ENCODE assay signal across 15 cellular contexts in genomic region chr5:122757268-122757667, GRCh38. TPM values are rescaled to one million over a fixed set of nuclear protein-coding genes. Genes with fewer than 3 reads are reported as not detected.
DNase-seq lines count a peak whose midpoint lies in the region; ATAC-seq, FAIRE-seq and TF ChIP-seq lines count a peak whose summit lies in the region.
"Had no signal": no experiment of that assay in that cellular context is flagged by ENCODE, and none has a peak within 500 bp of the region (broad histone marks: within the 10 kb centered on the region; RNA-seq: fewer than 3 reads in every experiment).

No MANE protein-coding gene starts in this region.

- peak; percentile 28 for FAIRE-seq in A549 (lab: Jason Lieb, UNC)
- FAIRE-seq in pancreas (lab: Jason Lieb, UNC), result no peak

- H3K27ac ChIP-seq in A549, result no peak overlapping the region
- no peak overlapping the region for H3K27ac ChIP-seq in pancreas

- no peak overlapping the region for H3K27ac Mint-ChIP-seq in activated naive CD8-positive, alpha-beta T cell treated with anti-CD3 and anti-CD28 coated beads, Interleukin-2, amount 50 U/mL, for 24 hours
- H3K27ac Mint-ChIP-seq: HFFc6 had no signal

- H3K9me3 Mint-ChIP-seq in activated naive CD8-positive, alpha-beta T cell treated with anti-CD3 and anti-CD28 coated beads, Interleukin-2, amount 50 U/mL, for 24 hours, result no peaks in the 10 kb centered on the region
- H3K9me3 Mint-ChIP-seq: HFFc6 had no signal

- H3K4me2 ChIP-seq in A549, result no peak overlapping the region

- H3K27me3 ChIP-seq in pancreas, result no peaks in the 10 kb centered on the region

- WGBS in A549 (ENCODE audit: missing lambda C conversion rate), result 79% methylated on average over 4 of the region's 4 CpGs
- 91 to 94% methylated on average over 4 of the region's 4 CpGs for WGBS in pancreas, 2 donors

- TF ChIP-seq RAD21 in A549 (conservative IDR thresholded peaks at IDR 0.05 in 1 of 2, IDR thresholded peaks at IDR 0.05 in 1 of 2), result no peak

- no peak overlapping the region for H3K4me3 Mint-ChIP-seq in activated naive CD8-positive, alpha-beta T cell treated with anti-CD3 and anti-CD28 coated beads, Interleukin-2, amount 50 U/mL, for 24 hours
- H3K4me3 Mint-ChIP-seq: HFFc6 had no signal

- DNase-seq in A549 (ENCODE audit: low read depth in 1 of 2, low spot score in 1 of 2), result no peak
- no peak for DNase-seq in activated naive CD8-positive, alpha-beta T cell treated with anti-CD3 and anti-CD28 coated beads, Interleukin-2, amount 50 U/mL, for 24 hours
- DNase-seq in pancreas, result no peak
- DNase-seq in NCI-H2029 (lab: John Stamatoyannopoulos, UW), result no peak
- no peak for DNase-seq in DMS79 treated with DMSO at 0.1 percent for 48 hours (lab: John Stamatoyannopoulos, UW)
- DNase-seq: activated T-cell treated with anti-CD3 and anti-CD28 coated beads, Interleukin-2, amount 50 U/mL, for 48 hours; DMS53; foreskin melanocyte; HFFc6; NCI-H1417; stimulated activated naive CD4-positive, alpha-beta T cell treated with Interleukin-2 at 50 U/mL for 16 hours had no signal

- H3K4me1 ChIP-seq in A549 (no peaks in the 10 kb centered on the region), pancreas (no peaks in the 10 kb centered on the region)

- H3K4me3 ChIP-seq in A549 (no peak overlapping the region), pancreas (no peak overlapping the region)

- ATAC-seq in A549 (no peak), GM18519 (IDR thresholded peaks at IDR 0.05; ENCODE audit: low FRiP score, unreplicated experiment) (peak; percentile 66), GM21717 (IDR thresholded peaks at IDR 0.05; ENCODE audit: unreplicated experiment) (peak; percentile 62), HG03354 (IDR thresholded peaks at IDR 0.05; ENCODE audit: poor library complexity, severe bottlenecking, unreplicated experiment) (peak; percentile 48), pancreas (no peak)
- ATAC-seq in activated naive CD8-positive, alpha-beta T cell treated with anti-CD3 and anti-CD28 coated beads, Interleukin-2, amount 50 U/mL, for 24 hours, result no peak
- ATAC-seq: Right ventricle myocardium inferior had no signal

- H3K36me3 ChIP-seq in pancreas, result no peaks in the 10 kb centered on the region

- intact Hi-C loops in pancreas (cut with DNase I), result no loop called here

- H3K9me3 ChIP-seq in A549 (no peaks in the 10 kb centered on the region), pancreas (no peaks in the 10 kb centered on the region)

- H3K36me3 Mint-ChIP-seq in activated naive CD8-positive, alpha-beta T cell treated with anti-CD3 and anti-CD28 coated beads, Interleukin-2, amount 50 U/mL, for 24 hours (ENCODE audit: low read depth), result no peaks in the 10 kb centered on the region

- TF ChIP-seq POLR2A in A549 (IDR thresholded peaks at IDR 0.05; ENCODE audit: low read length), result no peak

- H3K27me3 Mint-ChIP-seq in activated naive CD8-positive, alpha-beta T cell treated with anti-CD3 and anti-CD28 coated beads, Interleukin-2, amount 50 U/mL, for 24 hours, result no peaks in the 10 kb centered on the region

- no peak for TF ChIP-seq EP300 in A549 (IDR thresholded peaks at IDR 0.05)

- no peak for TF ChIP-seq CTCF in A549 (IDR thresholded peaks at IDR 0.05)
- no peak for TF ChIP-seq CTCF in pancreas (IDR thresholded peaks at IDR 0.05)

- CTCF ChIA-PET in A549 (lab: Yijun Ruan, JAX), result no interaction called here

- peaks cover 19% of the 10 kb centered on the region for H3K4me1 Mint-ChIP-seq in activated naive CD8-positive, alpha-beta T cell treated with anti-CD3 and anti-CD28 coated beads, Interleukin-2, amount 50 U/mL, for 24 hours

- POLR2A ChIA-PET in A549 (lab: Yijun Ruan, JAX), result no interaction called here

TF ChIP-seq in A549, 52 proteins besides CTCF, POLR2A, EP300 and RAD21:
- TF ChIP-seq FOSB (CRISPR knock-in tag; IDR thresholded peaks at IDR 0.05), result no peak
- TF ChIP-seq HMGXB4 (CRISPR knock-in tag; IDR thresholded peaks at IDR 0.05; ENCODE audit: borderline replicate concordance), result no peak
- no peak for TF ChIP-seq PBX3 (IDR thresholded peaks at IDR 0.05)
- no peak for TF ChIP-seq HOXA7 (CRISPR knock-in tag; IDR thresholded peaks at IDR 0.05)
- TF ChIP-seq NPAS2 (CRISPR knock-in tag; IDR thresholded peaks at IDR 0.05; ENCODE audit: borderline replicate concordance), result no peak
- TF ChIP-seq CBX8 (IDR thresholded peaks at IDR 0.05), result no peak
- no peak for TF ChIP-seq EHF (CRISPR knock-in tag; IDR thresholded peaks at IDR 0.05)
- TF ChIP-seq ZFP36 (IDR thresholded peaks at IDR 0.05; ENCODE audit: borderline replicate concordance, partially characterized antibody), result no peak
- TF ChIP-seq REST (IDR thresholded peaks at IDR 0.05), result no peak
- no peak for TF ChIP-seq SMC3 (IDR thresholded peaks at IDR 0.05)
- TF ChIP-seq CEBPB (IDR thresholded peaks at IDR 0.05), result no peak
- TF ChIP-seq KDM1A (IDR thresholded peaks at IDR 0.05; ENCODE audit: low read depth), result no peak
- no peak for TF ChIP-seq E2F6 (IDR thresholded peaks at IDR 0.05; ENCODE audit: borderline replicate concordance, low read depth)
- TF ChIP-seq MYC (IDR thresholded peaks at IDR 0.05; ENCODE audit: borderline replicate concordance, low read length), result no peak
- TF ChIP-seq CHD4 (IDR thresholded peaks at IDR 0.05; ENCODE audit: borderline replicate concordance), result no peak
- TF ChIP-seq HEYL (CRISPR knock-in tag; IDR thresholded peaks at IDR 0.05), result no peak
- TF ChIP-seq MAX (IDR thresholded peaks at IDR 0.05), result no peak

RNA-seq across cellular contexts. Expression of gene SNX2, which starts 17.6 kb away (rescaled TPM):
- 41.7 and 52.9 TPM in 2 replicates for polyA plus RNA-seq in A549 (2011; rRNA removed)
- polyA plus RNA-seq in A549 (2012; cell fraction: cytosol; rRNA removed), result 17.0 and 17.3 TPM in 2 replicates
- 4.5 and 8.0 TPM in 2 replicates for polyA plus RNA-seq in A549 (2012; cell fraction: nucleus; rRNA removed)
- polyA plus RNA-seq in A549 (2017; fragmentation: RNase III; extraction: RNeasy Plus Mini Kit Qiagen cat#74134 plus additional on column Dnase treatment), result 60.6 to 63.0 TPM (median 62.2 TPM) in 3 replicates
- 48.1 and 53.6 TPM in 2 replicates for polyA minus RNA-seq in A549 (2011; rRNA and poly(A)+ RNA removed)
- total RNA-seq in pancreas, result 10 to 100 TPM; 24.9 to 42.9 (median 31.5) TPM
- 10 to 100 TPM; 11.4 to 23.7 TPM for polyA plus RNA-seq in pancreas

Comparison
In these comparisons a context has a peak if more than half of its experiments do, and no peak if none do; other contexts are left out.
1. ATAC-seq: peak in GM18519 (single experiment), GM21717 (single experiment) and HG03354 (single experiment); none in A549 (0 of 2), activated naive CD8-positive, alpha-beta T cell treated with anti-CD3 and anti-CD28 coated beads, Interleukin-2, amount 50 U/mL, for 24 hours (single experiment) and pancreas (0 of 4).